ENCODE assay signal across 1 cellular context in genomic region chr5:134500699-134501430, GRCh38.
TF ChIP-seq lines count a peak whose summit lies in the region.

No MANE protein-coding gene starts in this region.

TF ChIP-seq in HepG2, 621 proteins besides CTCF, POLR2A, EP300 and RAD21 (continued from another document):
- TF ChIP-seq, protein P1, sequence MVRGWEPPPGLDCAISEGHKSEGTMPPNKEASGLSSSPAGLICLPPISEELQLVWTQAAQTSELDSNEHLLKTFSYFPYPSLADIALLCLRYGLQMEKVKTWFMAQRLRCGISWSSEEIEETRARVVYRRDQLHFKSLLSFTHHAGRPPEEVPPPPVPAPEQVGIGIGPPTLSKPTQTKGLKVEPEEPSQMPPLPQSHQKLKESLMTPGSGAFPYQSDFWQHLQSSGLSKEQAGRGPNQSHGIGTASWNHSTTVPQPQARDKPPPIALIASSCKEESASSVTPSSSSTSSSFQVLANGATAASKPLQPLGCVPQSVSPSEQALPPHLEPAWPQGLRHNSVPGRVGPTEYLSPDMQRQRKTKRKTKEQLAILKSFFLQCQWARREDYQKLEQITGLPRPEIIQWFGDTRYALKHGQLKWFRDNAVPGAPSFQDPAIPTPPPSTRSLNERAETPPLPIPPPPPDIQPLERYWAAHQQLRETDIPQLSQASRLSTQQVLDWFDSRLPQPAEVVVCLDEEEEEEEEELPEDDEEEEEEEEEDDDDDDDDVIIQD (CRISPR knock-in tag; IDR thresholded peaks at IDR 0.05; ENCODE audit: low read depth): no peak
- TF ChIP-seq CREB1 (IDR thresholded peaks at IDR 0.05) (peak; percentile 45; the same call in 1 of the 2 replicates), CREB1 (CRISPR knock-in tag; IDR thresholded peaks at IDR 0.05) (no peak), ZNF703 (CRISPR knock-in tag; IDR thresholded peaks at IDR 0.05; ENCODE audit: borderline replicate concordance) (no peak), ZNF75D (CRISPR knock-in tag; IDR thresholded peaks at IDR 0.05; ENCODE audit: borderline replicate concordance) (no peak), REL (CRISPR knock-in tag; conservative IDR thresholded peaks at IDR 0.05) (no peak)
- TF ChIP-seq, protein P2, sequence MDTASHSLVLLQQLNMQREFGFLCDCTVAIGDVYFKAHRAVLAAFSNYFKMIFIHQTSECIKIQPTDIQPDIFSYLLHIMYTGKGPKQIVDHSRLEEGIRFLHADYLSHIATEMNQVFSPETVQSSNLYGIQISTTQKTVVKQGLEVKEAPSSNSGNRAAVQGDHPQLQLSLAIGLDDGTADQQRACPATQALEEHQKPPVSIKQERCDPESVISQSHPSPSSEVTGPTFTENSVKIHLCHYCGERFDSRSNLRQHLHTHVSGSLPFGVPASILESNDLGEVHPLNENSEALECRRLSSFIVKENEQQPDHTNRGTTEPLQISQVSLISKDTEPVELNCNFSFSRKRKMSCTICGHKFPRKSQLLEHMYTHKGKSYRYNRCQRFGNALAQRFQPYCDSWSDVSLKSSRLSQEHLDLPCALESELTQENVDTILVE (CRISPR knock-in tag; IDR thresholded peaks at IDR 0.05): no peak
